ENCODE assay signal across 29 cellular contexts in the genomic region with DNA sequence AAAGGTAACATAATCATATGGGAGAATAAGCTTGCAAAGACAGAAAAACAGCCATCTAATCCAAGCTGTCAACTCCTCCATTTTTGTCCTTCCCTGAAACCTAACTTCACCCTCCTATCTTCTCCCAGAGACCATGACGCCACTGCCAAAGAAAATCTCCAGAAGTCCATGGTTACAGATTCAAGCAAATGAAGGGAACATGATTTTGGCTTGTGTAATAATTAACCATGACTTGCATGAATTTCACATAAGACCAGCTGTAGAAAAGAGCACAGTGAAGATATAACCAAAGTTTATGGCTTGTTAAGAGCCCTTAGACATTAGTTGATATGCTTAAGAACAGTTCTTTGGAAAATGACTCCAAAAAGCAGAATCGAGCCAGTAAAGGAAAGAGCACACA.
"Had no signal": no experiment of that assay in that cellular context is flagged by ENCODE, and none has a peak within 500 bp of the region (broad histone marks: within the 10 kb centered on the region; RNA-seq: fewer than 3 reads in every experiment).

No MANE protein-coding gene starts in this region.

- DNase-seq: activated CD4-positive, alpha-beta memory T cell treated with anti-CD3 and anti-CD28 coated beads, Interleukin-2, amount 10 ng/mL, durations not matched to agents 7 days and 5 days; activated CD4-positive, alpha-beta T cell treated with anti-CD3 and anti-CD28 coated beads, Interleukin-2, amount 10 ng/mL, durations not matched to agents 7 days and 5 days; activated CD4-positive, CD25-positive, alpha-beta regulatory T cell treated with anti-CD3 and anti-CD28 coated beads, Interleukin-2, amount 50 U/mL, for 72 hours; activated gamma-delta T cell treated with Interleukin-2 at 50 U/mL for 16 hours; activated naive CD8-positive, alpha-beta T cell treated with anti-CD3 and anti-CD28 coated beads, Interleukin-2, amount 50 U/mL, for 24 hours; activated T-cell treated with anti-CD3 and anti-CD28 coated beads, Interleukin-2, amount 50 U/mL, for 4 hours; amygdala; cerebellar nuclear complex; colonic mucosa; dorsolateral prefrontal cortex; effector memory CD4-positive, alpha-beta T cell; hippocampal formation; immature natural killer cell; kidney; left colon; lower lobe of right lung; mesenchymal stem cell; mucosa of descending colon; retina; spleen; stimulated activated naive CD4-positive, alpha-beta T cell treated with Interleukin-2 at 50 U/mL for 16 hours; T-helper 2 cell; transverse colon had no signal

- H3K27me3 ChIP-seq: colonic mucosa, dorsolateral prefrontal cortex, gastroesophageal sphincter, neutrophil, spleen, transverse colon had no signal

- H3K4me3 Mint-ChIP-seq: activated CD4-positive, alpha-beta memory T cell treated with anti-CD3 and anti-CD28 coated beads, Interleukin-2, amount 10 ng/mL, durations not matched to agents 7 days and 5 days; activated CD4-positive, alpha-beta T cell treated with anti-CD3 and anti-CD28 coated beads, Interleukin-2, amount 10 ng/mL, durations not matched to agents 7 days and 5 days; activated naive CD4-positive, alpha-beta T cell treated with anti-CD3 and anti-CD28 coated beads, Interleukin-2, amount 50 U/mL, for 24 hours; activated naive CD8-positive, alpha-beta T cell treated with anti-CD3 and anti-CD28 coated beads, Interleukin-2, amount 50 U/mL, for 24 hours; activated T-cell treated with anti-CD3 and anti-CD28 coated beads, Interleukin-2, amount 50 U/mL, for 4 hours; activated T-helper 17 cell treated with anti-CD3 and anti-CD28 coated beads, Interleukin-2, amount 50 U/mL, for 72 hours; immature natural killer cell; natural killer cell treated with Interleukin-12 subunit alpha and Interleukin-12 subunit beta and Interleukin-15 and Interleukin-18, amount 100 ng/mL, for 72 hours had no signal

- H3K27me3 Mint-ChIP-seq: activated CD4-positive, alpha-beta memory T cell treated with anti-CD3 and anti-CD28 coated beads, Interleukin-2, amount 10 ng/mL, durations not matched to agents 7 days and 5 days; activated CD4-positive, alpha-beta T cell treated with anti-CD3 and anti-CD28 coated beads, Interleukin-2, amount 10 ng/mL, durations not matched to agents 7 days and 5 days; activated naive CD4-positive, alpha-beta T cell treated with anti-CD3 and anti-CD28 coated beads, Interleukin-2, amount 50 U/mL, for 24 hours; activated naive CD8-positive, alpha-beta T cell treated with anti-CD3 and anti-CD28 coated beads, Interleukin-2, amount 50 U/mL, for 24 hours; activated T-helper 17 cell treated with anti-CD3 and anti-CD28 coated beads, Interleukin-2, amount 50 U/mL, for 72 hours; natural killer cell treated with Interleukin-12 subunit alpha and Interleukin-12 subunit beta and Interleukin-15 and Interleukin-18, amount 100 ng/mL, for 72 hours; progenitor cell of endocrine pancreas had no signal

- H3K4me3 ChIP-seq: colonic mucosa, dorsolateral prefrontal cortex, gastroesophageal sphincter, lower lobe of right lung, mucosa of descending colon, spleen, transverse colon had no signal

- H3K4me1 ChIP-seq: colonic mucosa, lower lobe of right lung, spleen had no signal

- H3K4me1 Mint-ChIP-seq: activated CD4-positive, alpha-beta memory T cell treated with anti-CD3 and anti-CD28 coated beads, Interleukin-2, amount 10 ng/mL, durations not matched to agents 7 days and 5 days; activated CD4-positive, alpha-beta T cell treated with anti-CD3 and anti-CD28 coated beads, Interleukin-2, amount 10 ng/mL, durations not matched to agents 7 days and 5 days; activated naive CD4-positive, alpha-beta T cell treated with anti-CD3 and anti-CD28 coated beads, Interleukin-2, amount 50 U/mL, for 24 hours; activated naive CD8-positive, alpha-beta T cell treated with anti-CD3 and anti-CD28 coated beads, Interleukin-2, amount 50 U/mL, for 24 hours; activated T-helper 17 cell treated with anti-CD3 and anti-CD28 coated beads, Interleukin-2, amount 50 U/mL, for 72 hours; immature natural killer cell had no signal

- H3K36me3 Mint-ChIP-seq: activated naive CD4-positive, alpha-beta T cell treated with anti-CD3 and anti-CD28 coated beads, Interleukin-2, amount 50 U/mL, for 24 hours; immature natural killer cell; natural killer cell treated with Interleukin-12 subunit alpha and Interleukin-12 subunit beta and Interleukin-15 and Interleukin-18, amount 100 ng/mL, for 72 hours had no signal

- H3K9me3 Mint-ChIP-seq: activated CD4-positive, alpha-beta T cell treated with anti-CD3 and anti-CD28 coated beads, Interleukin-2, amount 10 ng/mL, durations not matched to agents 7 days and 5 days had no signal

- H3K36me3 ChIP-seq: colonic mucosa, gastroesophageal sphincter, lower lobe of right lung, neutrophil, spleen, transverse colon had no signal

- H3K27ac Mint-ChIP-seq: activated CD4-positive, alpha-beta memory T cell treated with anti-CD3 and anti-CD28 coated beads, Interleukin-2, amount 10 ng/mL, durations not matched to agents 7 days and 5 days; activated CD4-positive, alpha-beta T cell treated with anti-CD3 and anti-CD28 coated beads, Interleukin-2, amount 10 ng/mL, durations not matched to agents 7 days and 5 days; activated naive CD4-positive, alpha-beta T cell treated with anti-CD3 and anti-CD28 coated beads, Interleukin-2, amount 50 U/mL, for 24 hours; activated naive CD8-positive, alpha-beta T cell treated with anti-CD3 and anti-CD28 coated beads, Interleukin-2, amount 50 U/mL, for 24 hours; activated T-helper 17 cell treated with anti-CD3 and anti-CD28 coated beads, Interleukin-2, amount 50 U/mL, for 72 hours; immature natural killer cell; natural killer cell treated with Interleukin-12 subunit alpha and Interleukin-12 subunit beta and Interleukin-15 and Interleukin-18, amount 100 ng/mL, for 72 hours; progenitor cell of endocrine pancreas had no signal

- ATAC-seq: activated naive CD8-positive, alpha-beta T cell treated with anti-CD3 and anti-CD28 coated beads, Interleukin-2, amount 50 U/mL, for 24 hours; activated T-cell treated with anti-CD3 and anti-CD28 coated beads, Interleukin-2, amount 50 U/mL, for 4 hours; activated T-helper 17 cell treated with anti-CD3 and anti-CD28 coated beads, Interleukin-2, amount 50 U/mL, for 72 hours; gastroesophageal sphincter; left colon; lower lobe of right lung; mucosa of descending colon; natural killer cell treated with Interleukin-12 subunit alpha and Interleukin-12 subunit beta and Interleukin-15 and Interleukin-18, amount 100 ng/mL, for 72 hours had no signal

- H3K27ac ChIP-seq: colonic mucosa, dorsolateral prefrontal cortex, lower lobe of right lung, neutrophil, spleen, transverse colon had no signal

- H3K9me3 ChIP-seq: colonic mucosa, gastroesophageal sphincter, lower lobe of right lung, mucosa of descending colon, neutrophil, transverse colon had no signal
